Comparison of ENCODE assay signal across 2 cellular contexts in genomic region chr12:20450591-20450990, GRCh38.
A peak's percentile ranks its signal among the peaks of the same experiment; 100 is the strongest.
TF ChIP-seq lines count a peak whose summit lies in the region.

No MANE protein-coding gene starts in this region.

TF ChIP-seq in IMR-90, 13 proteins besides CTCF, POLR2A, EP300 and RAD21 (continued from another document):
- TF ChIP-seq CEBPB (IDR thresholded peaks at IDR 0.05; ENCODE audit: low read depth, low read length) (no peak), MAZ (IDR thresholded peaks at IDR 0.05; ENCODE audit: borderline replicate concordance, low read depth, low read length) (no peak), RCOR1 (IDR thresholded peaks at IDR 0.05; ENCODE audit: insufficient replicate concordance, low read length) (no peak), MAFK (IDR thresholded peaks at IDR 0.05; ENCODE audit: low read depth, low read length) (peak; percentile 67)

TF ChIP-seq in SK-N-SH treated with all-trans-retinoic acid at 6 μM for 48 hours, 23 proteins besides CTCF, POLR2A, EP300 and RAD21:
- TF ChIP-seq CSRNP3 (CRISPR knock-in tag; IDR thresholded peaks at IDR 0.05): no peak
- no peak for TF ChIP-seq SNAI2 (CRISPR knock-in tag; IDR thresholded peaks at IDR 0.05)
- no peak for TF ChIP-seq ZNF70 (CRISPR knock-in tag; IDR thresholded peaks at IDR 0.05)
- no peak for TF ChIP-seq ZFP3 (CRISPR knock-in tag; IDR thresholded peaks at IDR 0.05)
- TF ChIP-seq CREB5 (CRISPR knock-in tag; IDR thresholded peaks at IDR 0.05; ENCODE audit: low read depth): no peak
- TF ChIP-seq PPARA (CRISPR knock-in tag; IDR thresholded peaks at IDR 0.05; ENCODE audit: borderline replicate concordance): no peak
- TF ChIP-seq TOX (CRISPR knock-in tag; IDR thresholded peaks at IDR 0.05; ENCODE audit: borderline replicate concordance): no peak
- TF ChIP-seq OSR1 (CRISPR knock-in tag; IDR thresholded peaks at IDR 0.05): no peak
- TF ChIP-seq PATZ1 (CRISPR knock-in tag; IDR thresholded peaks at IDR 0.05; ENCODE audit: borderline replicate concordance): no peak
- no peak for TF ChIP-seq POU6F1 (CRISPR knock-in tag; IDR thresholded peaks at IDR 0.05; ENCODE audit: borderline replicate concordance, low read depth)
- TF ChIP-seq GLIS3 (CRISPR knock-in tag; IDR thresholded peaks at IDR 0.05): no peak
- no peak for TF ChIP-seq RARB (CRISPR knock-in tag; IDR thresholded peaks at IDR 0.05)
